7 cellular contexts compared by ENCODE assay signal in the genomic region with DNA sequence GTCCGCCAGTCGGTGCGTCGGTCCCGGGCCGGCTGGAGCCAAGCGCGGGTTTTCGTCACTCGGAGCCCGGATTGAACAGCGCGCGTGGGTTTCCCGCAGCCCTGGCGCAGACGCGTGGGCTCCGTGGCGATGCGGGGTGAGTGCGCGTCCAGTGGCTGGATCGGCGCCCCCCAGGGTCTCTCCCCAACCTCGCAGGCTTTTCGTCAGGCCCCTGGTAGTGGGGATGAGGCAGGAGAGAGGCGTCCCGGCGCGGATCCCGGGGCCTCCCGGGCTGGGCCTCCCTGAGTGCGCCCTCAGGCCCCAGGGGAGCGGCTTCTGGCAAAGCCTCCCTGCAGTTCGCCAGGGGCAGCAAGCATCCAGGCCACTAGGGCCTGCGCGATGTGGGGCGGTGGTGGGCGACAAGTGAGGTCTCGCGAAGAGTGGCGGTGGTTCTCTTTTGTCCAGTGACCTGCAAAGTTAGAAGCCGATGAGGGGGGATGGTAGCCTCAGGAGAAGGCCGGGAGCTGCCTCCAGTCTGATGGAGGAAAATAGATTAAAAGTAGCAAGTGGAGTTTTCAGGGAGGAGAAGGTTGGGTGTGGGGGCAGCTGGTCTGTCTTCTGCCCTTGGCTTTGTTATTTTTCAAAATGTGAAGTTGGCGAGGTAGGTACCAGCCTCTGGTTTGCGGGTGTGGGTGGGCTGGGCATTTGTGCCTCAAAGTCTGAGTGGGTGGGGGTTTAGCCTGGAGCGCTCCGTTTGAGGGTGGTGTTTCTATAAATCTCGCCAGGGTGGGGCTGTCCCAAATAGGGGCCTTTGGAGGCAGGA. TPM values are rescaled to one million over a fixed set of nuclear protein-coding genes. Genes with fewer than 3 reads are reported as not detected.
DNase-seq lines count a peak whose midpoint lies in the region; ATAC-seq and TF ChIP-seq lines count a peak whose summit lies in the region.

No MANE protein-coding gene starts in this region.

- POLR2A ChIA-PET in activated CD8-positive, alpha-beta T cell treated with anti-CD3 and anti-CD28 coated beads for 36 hours (lab: Charles Lee): interaction anchor here (0.6 kb wide), 1 partner anchor 326 kb away, joined by 3 read pairs; no protein-coding TSS in a partner anchor

- H3K27ac ChIP-seq in H9 (ENCODE audit: insufficient read length, low read depth, low read length): no peak overlapping the region
- H3K27ac ChIP-seq in hepatocyte: no peak overlapping the region

- H3K4ac ChIP-seq in H9 (ENCODE audit: low read depth, low read length): no peak overlapping the region

- H3K27me3 ChIP-seq in H9 (ENCODE audit: insufficient read depth, low read length) (peaks cover 18% of the 10 kb centered on the region; the same call in 1 of the 2 replicates), hepatocyte (peaks cover 54% of the 10 kb centered on the region)

- no peaks in the 10 kb centered on the region for H3K4me1 ChIP-seq in H9 (ENCODE audit: insufficient read depth, low read length)
- peaks cover 8% of the 10 kb centered on the region for H3K4me1 ChIP-seq in hepatocyte (ENCODE audit: insufficient read depth)

- no peak overlapping the region for H3K14ac ChIP-seq in H9 (ENCODE audit: insufficient read depth, low read length)

- H3K23me2 ChIP-seq in H9 (ENCODE audit: insufficient read length, low read depth, low read length, poor library complexity, severe bottlenecking): peaks cover 19% of the 10 kb centered on the region

- no peak overlapping the region for H2BK20ac ChIP-seq in H9 (ENCODE audit: low read depth, low read length, poor library complexity, severe bottlenecking)

- H2AFZ ChIP-seq in H9 (ENCODE audit: low read length) (no peak overlapping the region), hepatocyte (peak overlapping the region; percentile 49)

- H3K27me3 Mint-ChIP-seq in H9 (ENCODE audit: low read depth): peaks cover 66% of the 10 kb centered on the region
- H3K27me3 Mint-ChIP-seq in activated CD8-positive, alpha-beta T cell treated with anti-CD3 and anti-CD28 coated beads for 36 hours: peaks cover 66% of the 10 kb centered on the region
- peaks cover 38% of the 10 kb centered on the region for H3K27me3 Mint-ChIP-seq in stimulated activated memory B cell treated with anti-CD40 and anti-IgM and Interleukin-4, amounts not matched to agents 10 μg/mL and 1 μg/mL and 100 μg/mL, for 72 hours

- intact Hi-C loops in activated CD8-positive, alpha-beta T cell treated with anti-CD3 and anti-CD28 coated beads for 36 hours (cut with micrococcal nuclease): no loop called here

- H2BK12ac ChIP-seq in H9 (ENCODE audit: insufficient read length, low read depth, low read length): no peak overlapping the region

- peaks cover 0 to 4% (median 0%) of the 10 kb centered on the region in 3 experiments; a peak in 3 of 7 replicates for H3K36me3 Mint-ChIP-seq in H9 (ENCODE audit: insufficient read depth in 1 of 3, low read depth in 3 of 3)
- H3K36me3 Mint-ChIP-seq in activated CD8-positive, alpha-beta T cell treated with anti-CD3 and anti-CD28 coated beads for 36 hours (ENCODE audit: low read depth): peaks cover 2% of the 10 kb centered on the region
- no peaks in the 10 kb centered on the region for H3K36me3 Mint-ChIP-seq in stimulated activated memory B cell treated with anti-CD40 and anti-IgM and Interleukin-4, amounts not matched to agents 10 μg/mL and 1 μg/mL and 100 μg/mL, for 72 hours

- H4K20me1 ChIP-seq in H9 (ENCODE audit: control insufficient read depth, insufficient read depth, insufficient read length): peaks cover 3% of the 10 kb centered on the region
- no peaks in the 10 kb centered on the region for H4K20me1 ChIP-seq in hepatocyte (ENCODE audit: insufficient read depth, poor library complexity, severe bottlenecking)

- no peaks in the 10 kb centered on the region for H3K36me3 ChIP-seq in hepatocyte (replicated peaks; ENCODE audit: insufficient read depth, low read depth)

- H3K9ac ChIP-seq in H9 (ENCODE audit: extremely low read depth, insufficient read length, low read length): no peak overlapping the region

- no peaks in the 10 kb centered on the region for H3K9me2 ChIP-seq in hepatocyte (replicated peaks; ENCODE audit: insufficient read depth)

- H3K27ac Mint-ChIP-seq in H9: no peak overlapping the region
- peak overlapping the region; percentile 39 for H3K27ac Mint-ChIP-seq in activated CD8-positive, alpha-beta T cell treated with anti-CD3 and anti-CD28 coated beads for 36 hours
- H3K27ac Mint-ChIP-seq in stimulated activated memory B cell treated with anti-CD40 and anti-IgM and Interleukin-4, amounts not matched to agents 10 μg/mL and 1 μg/mL and 100 μg/mL, for 72 hours: peak overlapping the region; percentile 72

- no peaks in the 10 kb centered on the region for H3K79me2 ChIP-seq in H9 (ENCODE audit: insufficient read depth, low read length)
- peaks cover 5% of the 10 kb centered on the region for H3K79me2 ChIP-seq in hepatocyte

- H4K5ac ChIP-seq in H9 (ENCODE audit: insufficient read length, low read depth, low read length): no peak overlapping the region

- no peak overlapping the region for H2AK5ac ChIP-seq in H9 (ENCODE audit: insufficient read length, low read length)

- no peak overlapping the region for H3K18ac ChIP-seq in H9 (ENCODE audit: insufficient read length, low read depth, low read length)

- H2BK120ac ChIP-seq in H9 (ENCODE audit: low read depth, low read length, poor library complexity, severe bottlenecking): no peak overlapping the region

- CTCF ChIA-PET in activated CD8-positive, alpha-beta T cell treated with anti-CD3 and anti-CD28 coated beads for 36 hours (lab: Charles Lee): interaction anchor here (0.6 kb wide), 1 partner anchor 166 kb away, joined by 3 read pairs; no protein-coding TSS in a partner anchor

- no peak overlapping the region for H4K8ac ChIP-seq in H9 (replicated peaks; ENCODE audit: insufficient read length, low read depth, low read length)

- WGBS in H9 (ENCODE audit: extremely low coverage, insufficient read length, low lambda C conversion rate): no CpG with 5 or more reads among the region's 50 CpGs
- WGBS in hepatocyte (ENCODE audit: low lambda C conversion rate, missing lambda C conversion rate): 10% methylated on average over 50 of the region's 50 CpGs

- ATAC-seq in activated CD8-positive, alpha-beta T cell treated with anti-CD3 and anti-CD28 coated beads for 36 hours: peak; percentile 60
- ATAC-seq in stimulated activated memory B cell treated with anti-CD40 and anti-IgM and Interleukin-4, amounts not matched to agents 10 μg/mL and 1 μg/mL and 100 μg/mL, for 72 hours: peak; percentile 49

- DNase-seq in H9: no peak
- DNase-seq in activated CD8-positive, alpha-beta T cell treated with anti-CD3 and anti-CD28 coated beads for 36 hours: peak; percentile 53
- DNase-seq in hepatocyte (ENCODE audit: low spot score): peak; percentile 23
- DNase-seq in cerebellum (ENCODE audit: low spot score): no peak
- DNase-seq in hippocampal formation (lab: John Stamatoyannopoulos, UW): no peak
- no peak for DNase-seq in NOMO-1 (lab: John Stamatoyannopoulos, UW; ENCODE audit: unreplicated experiment in 2 of 2)

- peaks cover 16% of the 10 kb centered on the region in 2 experiments; a peak in 4 of 5 replicates for H3K9me3 Mint-ChIP-seq in H9
- H3K9me3 Mint-ChIP-seq in activated CD8-positive, alpha-beta T cell treated with anti-CD3 and anti-CD28 coated beads for 36 hours: peaks cover 8% of the 10 kb centered on the region
- peaks cover 6% of the 10 kb centered on the region for H3K9me3 Mint-ChIP-seq in stimulated activated memory B cell treated with anti-CD40 and anti-IgM and Interleukin-4, amounts not matched to agents 10 μg/mL and 1 μg/mL and 100 μg/mL, for 72 hours

- H3K9me3 ChIP-seq in H9 (ENCODE audit: control insufficient read depth, low read depth, low read length): no peaks in the 10 kb centered on the region
- H3K9me3 ChIP-seq in hepatocyte (ENCODE audit: low read depth): no peaks in the 10 kb centered on the region

- H3K4me3 ChIP-seq in hepatocyte: peak overlapping the region; percentile 33

- TF ChIP-seq CTCF in H9 (conservative IDR thresholded peaks at IDR 0.05) (no peak), hepatocyte (IDR thresholded peaks at IDR 0.05; ENCODE audit: poor library complexity) (no peak)
- TF ChIP-seq CTCF in activated CD8-positive, alpha-beta T cell treated with anti-CD3 and anti-CD28 coated beads for 36 hours (IDR thresholded peaks at IDR 0.05): no peak

- H3K23ac ChIP-seq in H9 (ENCODE audit: insufficient read length, low read depth, low read length): no peak overlapping the region

- H3K4me3 Mint-ChIP-seq in H9: peak overlapping the region; percentile 71 to 90
- peak overlapping the region; percentile 62 for H3K4me3 Mint-ChIP-seq in activated CD8-positive, alpha-beta T cell treated with anti-CD3 and anti-CD28 coated beads for 36 hours
- peak overlapping the region; percentile 79 for H3K4me3 Mint-ChIP-seq in stimulated activated memory B cell treated with anti-CD40 and anti-IgM and Interleukin-4, amounts not matched to agents 10 μg/mL and 1 μg/mL and 100 μg/mL, for 72 hours

- H3K4me2 ChIP-seq in H9 (ENCODE audit: insufficient read depth, insufficient read length, low read length) (peak overlapping the region; percentile 86), hepatocyte (peak overlapping the region; percentile 89)

- peaks cover 14 to 18% of the 10 kb centered on the region in 2 experiments for H3K4me1 Mint-ChIP-seq in H9
- H3K4me1 Mint-ChIP-seq in activated CD8-positive, alpha-beta T cell treated with anti-CD3 and anti-CD28 coated beads for 36 hours (ENCODE audit: low read depth): peaks cover 19% of the 10 kb centered on the region
- peaks cover 32% of the 10 kb centered on the region for H3K4me1 Mint-ChIP-seq in stimulated activated memory B cell treated with anti-CD40 and anti-IgM and Interleukin-4, amounts not matched to agents 10 μg/mL and 1 μg/mL and 100 μg/mL, for 72 hours

- no peak overlapping the region for H3T11ph ChIP-seq in H9 (ENCODE audit: low read length)

- H4K91ac ChIP-seq in H9 (ENCODE audit: insufficient read length, low read depth, low read length): no peak overlapping the region

- H3K79me1 ChIP-seq in H9 (ENCODE audit: insufficient read depth, low read depth, low read length, poor library complexity, severe bottlenecking): no peaks in the 10 kb centered on the region

- H2BK5ac ChIP-seq in H9 (ENCODE audit: insufficient read length, low read length): no peak overlapping the region

- no peak overlapping the region for H3K56ac ChIP-seq in H9 (ENCODE audit: insufficient read length, low read depth, low read length)

- no peak overlapping the region for H2BK15ac ChIP-seq in H9 (ENCODE audit: low read depth, low read length)

RNA-seq across cellular contexts. Expression of gene TOX2, which starts 1.6 kb away (rescaled TPM):
- total RNA-seq in H9 (2021) (1.7 and 2.0 TPM in 2 replicates), hepatocyte (0.87 and 2.8 TPM in 2 replicates), cerebellum (0.54 TPM)
- total RNA-seq in activated CD8-positive, alpha-beta T cell treated with anti-CD3 and anti-CD28 coated beads for 36 hours: 1 to 10 TPM; 1.5 to 1.7 TPM
- 12.1 and 13.4 TPM in 2 replicates for polyA plus RNA-seq in hepatocyte

Comparison
In these comparisons a context has a peak if more than half of its experiments do, and no peak if none do; other contexts are left out.
1. DNase-seq: peak in activated CD8-positive, alpha-beta T cell treated with anti-CD3 and anti-CD28 coated beads for 36 hours (single experiment) and hepatocyte (single experiment); none in H9 (single experiment), cerebellum (single experiment), hippocampal formation (0 of 2) and NOMO-1 (0 of 2).
2. H3K27ac Mint-ChIP-seq: peak in activated CD8-positive, alpha-beta T cell treated with anti-CD3 and anti-CD28 coated beads for 36 hours (single experiment) and stimulated activated memory B cell treated with anti-CD40 and anti-IgM and Interleukin-4, amounts not matched to agents 10 μg/mL and 1 μg/mL and 100 μg/mL, for 72 hours (single experiment); none in H9 (0 of 3).
3. Peak in every context shown above with its lines, with median percentiles within 50 percentile points of each other: H3K4me3 Mint-ChIP-seq.